Comparison of ENCODE assay signal across 10 cellular contexts in the genomic region with DNA sequence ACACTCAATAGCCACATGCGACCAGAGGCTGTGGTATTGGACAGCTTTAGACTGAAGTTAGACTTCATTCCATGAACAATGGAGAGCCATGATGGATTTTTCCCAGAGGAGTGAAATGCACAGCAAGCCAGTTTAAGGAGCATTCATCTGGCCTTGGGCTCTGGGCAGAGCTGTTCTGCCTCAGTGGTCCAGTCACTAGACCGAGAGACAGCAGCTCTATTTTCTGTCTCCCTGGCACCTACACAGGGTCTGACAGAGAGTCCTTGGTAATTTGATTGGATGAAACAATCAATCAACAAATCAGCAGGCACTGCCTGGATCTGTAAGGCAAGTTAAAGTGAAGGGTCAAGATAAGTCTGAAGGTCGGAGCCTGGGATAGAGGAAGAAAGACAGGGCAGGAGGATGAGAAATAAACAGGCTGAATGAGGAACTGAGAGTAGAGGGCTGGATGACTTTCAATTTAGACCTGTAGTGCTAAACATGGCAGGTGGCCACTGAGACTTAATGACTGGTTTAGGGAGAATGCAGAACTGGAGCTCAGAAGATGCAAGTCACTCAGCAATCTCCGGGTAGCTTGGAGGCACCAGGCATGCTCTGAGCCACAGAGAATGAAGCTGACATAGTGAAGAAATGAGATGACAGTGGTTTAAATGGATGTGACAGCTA.
DNase-seq lines count a peak whose midpoint lies in the region; ATAC-seq and TF ChIP-seq lines count a peak whose summit lies in the region.
"Had no signal": no experiment of that assay in that cellular context is flagged by ENCODE, and none has a peak within 500 bp of the region (broad histone marks: within the 10 kb centered on the region; RNA-seq: fewer than 3 reads in every experiment).

No MANE protein-coding gene starts in this region.

- H3K4me3 ChIP-seq in Karpas-422 (ENCODE audit: low read length) (peak overlapping the region; percentile 55), coronary artery (no peak overlapping the region), suprapubic skin (no peak overlapping the region)

- H3K36me3 ChIP-seq in Karpas-422 (ENCODE audit: insufficient read depth, low read length) (no peaks in the 10 kb centered on the region), suprapubic skin (no peaks in the 10 kb centered on the region)

- TF ChIP-seq POLR2A in suprapubic skin (IDR thresholded peaks at IDR 0.05), result no peak

- H3K27ac ChIP-seq in Karpas-422 (ENCODE audit: low read length) (peak overlapping the region; percentile 94), coronary artery (no peak overlapping the region), suprapubic skin (no peak overlapping the region)
- H3K27ac ChIP-seq: parathyroid adenoma had no signal

- no peaks in the 10 kb centered on the region for H4K20me1 ChIP-seq in Karpas-422 (ENCODE audit: insufficient read depth, low read depth, low read length)

- TF ChIP-seq CTCF in coronary artery (IDR thresholded peaks at IDR 0.05) (no peak), suprapubic skin (IDR thresholded peaks at IDR 0.05) (no peak)

- DNase-seq in GM19238 (ENCODE audit: insufficient read length, low spot score), result peak; percentile 36
- peak; percentile 91 for DNase-seq in Karpas-422
- peak; percentile 12 for DNase-seq in renal cortical epithelial cell (ENCODE audit: low read depth)
- DNase-seq in coronary artery (ENCODE audit: low spot score), result no peak
- DNase-seq in ACHN, result no peak
- DNase-seq in suprapubic skin (ENCODE audit: low spot score in 2 of 2), result no peak
- DNase-seq in AG20443 (ENCODE audit: low spot score), result no peak
- DNase-seq: stimulated activated CD8-positive, alpha-beta memory T cell treated with anti-CD3 and anti-CD28 coated beads, Interleukin-4, amount 100 ng/mL, for 48 hours had no signal

- H3K9me2 ChIP-seq in Karpas-422 (replicated peaks; ENCODE audit: insufficient read depth, low read length), result no peaks in the 10 kb centered on the region

- in situ Hi-C loops in ACHN (cut with HindIII; ENCODE audit: low pct_ligation_motif_present, low pct_unique_long_range_greater_than_20kb, low sequenced_read_pairs), result no loop called here

- peak overlapping the region; percentile 74 for H3K4me2 ChIP-seq in Karpas-422 (ENCODE audit: low read depth, low read length, poor library complexity, severe bottlenecking)

- H3K9ac ChIP-seq in Karpas-422 (ENCODE audit: low read length), result peak overlapping the region; percentile 58
- H3K9ac ChIP-seq: parathyroid adenoma had no signal

- ATAC-seq in HG02798 (IDR thresholded peaks at IDR 0.05; ENCODE audit: poor library complexity, unreplicated experiment), result peak; percentile 96

- H3K9me3 ChIP-seq in Karpas-422 (ENCODE audit: low read length) (no peaks in the 10 kb centered on the region), suprapubic skin (no peaks in the 10 kb centered on the region)

- peak overlapping the region; percentile 88 for H2AFZ ChIP-seq in Karpas-422 (ENCODE audit: low read length)
- H2AFZ ChIP-seq: parathyroid adenoma had no signal

- WGBS in suprapubic skin, result 79% methylated on average over 4 of the region's 4 CpGs

- H3K27me3 ChIP-seq in Karpas-422 (ENCODE audit: low read length) (no peaks in the 10 kb centered on the region), suprapubic skin (no peaks in the 10 kb centered on the region)

- H3K79me2 ChIP-seq in Karpas-422 (ENCODE audit: low read length), result no peaks in the 10 kb centered on the region
- H3K79me2 ChIP-seq: parathyroid adenoma had no signal

- no peak for TF ChIP-seq EP300 in suprapubic skin (IDR thresholded peaks at IDR 0.05)

- H3K4me1 ChIP-seq in Karpas-422 (ENCODE audit: low read length) (peaks cover 57% of the 10 kb centered on the region), suprapubic skin (no peaks in the 10 kb centered on the region)
- H3K4me1 ChIP-seq: parathyroid adenoma had no signal

Comparison
In these comparisons a context has a peak if more than half of its experiments do, and no peak if none do; other contexts are left out.
1. DNase-seq: peak in GM19238 (single experiment), Karpas-422 (single experiment) and renal cortical epithelial cell (single experiment); none in coronary artery (single experiment), ACHN (single experiment), suprapubic skin (0 of 2) and AG20443 (single experiment).